ENCODE assay signal across 2 cellular contexts in the genomic region with DNA sequence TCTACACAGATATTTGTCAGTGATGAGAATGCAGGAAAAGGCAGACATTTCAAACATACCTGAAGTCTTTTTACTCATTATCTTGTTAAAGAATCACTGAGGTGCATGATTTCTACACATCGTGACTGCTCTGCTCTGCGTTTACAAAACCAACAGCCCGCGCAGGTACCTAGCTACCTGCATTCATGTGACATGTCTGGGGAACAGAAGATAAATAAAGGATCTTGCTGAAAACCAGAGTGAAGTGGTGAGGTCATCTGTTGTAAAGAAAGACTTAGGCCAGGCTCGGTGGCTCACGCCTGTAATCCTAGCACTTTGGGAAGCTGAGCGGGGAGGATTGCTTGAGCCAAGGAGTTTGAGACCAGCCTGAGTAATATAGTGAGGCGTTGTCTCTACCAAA.
TF ChIP-seq lines count a peak whose summit lies in the region.

No MANE protein-coding gene starts in this region.

TF ChIP-seq in GM23338, 12 proteins besides CTCF, POLR2A, EP300 and RAD21 (continues in another document):
- TF ChIP-seq ZNF331 (CRISPR knock-in tag; IDR thresholded peaks at IDR 0.05; ENCODE audit: low read depth) (no peak), POLR2AphosphoS5 (IDR thresholded peaks at IDR 0.05; ENCODE audit: low read depth) (no peak), EZH2phosphoT487 (IDR thresholded peaks at IDR 0.05; ENCODE audit: unreplicated experiment) (no peak), JUNB (IDR thresholded peaks at IDR 0.05; ENCODE audit: unreplicated experiment) (no peak), STAT1 (IDR thresholded peaks at IDR 0.05; ENCODE audit: unreplicated experiment) (no peak), CREB1 (CRISPR knock-in tag; IDR thresholded peaks at IDR 0.05; ENCODE audit: low read depth) (no peak), ZNF114 (CRISPR knock-in tag; IDR thresholded peaks at IDR 0.05) (no peak)
- TF ChIP-seq, protein P1, sequence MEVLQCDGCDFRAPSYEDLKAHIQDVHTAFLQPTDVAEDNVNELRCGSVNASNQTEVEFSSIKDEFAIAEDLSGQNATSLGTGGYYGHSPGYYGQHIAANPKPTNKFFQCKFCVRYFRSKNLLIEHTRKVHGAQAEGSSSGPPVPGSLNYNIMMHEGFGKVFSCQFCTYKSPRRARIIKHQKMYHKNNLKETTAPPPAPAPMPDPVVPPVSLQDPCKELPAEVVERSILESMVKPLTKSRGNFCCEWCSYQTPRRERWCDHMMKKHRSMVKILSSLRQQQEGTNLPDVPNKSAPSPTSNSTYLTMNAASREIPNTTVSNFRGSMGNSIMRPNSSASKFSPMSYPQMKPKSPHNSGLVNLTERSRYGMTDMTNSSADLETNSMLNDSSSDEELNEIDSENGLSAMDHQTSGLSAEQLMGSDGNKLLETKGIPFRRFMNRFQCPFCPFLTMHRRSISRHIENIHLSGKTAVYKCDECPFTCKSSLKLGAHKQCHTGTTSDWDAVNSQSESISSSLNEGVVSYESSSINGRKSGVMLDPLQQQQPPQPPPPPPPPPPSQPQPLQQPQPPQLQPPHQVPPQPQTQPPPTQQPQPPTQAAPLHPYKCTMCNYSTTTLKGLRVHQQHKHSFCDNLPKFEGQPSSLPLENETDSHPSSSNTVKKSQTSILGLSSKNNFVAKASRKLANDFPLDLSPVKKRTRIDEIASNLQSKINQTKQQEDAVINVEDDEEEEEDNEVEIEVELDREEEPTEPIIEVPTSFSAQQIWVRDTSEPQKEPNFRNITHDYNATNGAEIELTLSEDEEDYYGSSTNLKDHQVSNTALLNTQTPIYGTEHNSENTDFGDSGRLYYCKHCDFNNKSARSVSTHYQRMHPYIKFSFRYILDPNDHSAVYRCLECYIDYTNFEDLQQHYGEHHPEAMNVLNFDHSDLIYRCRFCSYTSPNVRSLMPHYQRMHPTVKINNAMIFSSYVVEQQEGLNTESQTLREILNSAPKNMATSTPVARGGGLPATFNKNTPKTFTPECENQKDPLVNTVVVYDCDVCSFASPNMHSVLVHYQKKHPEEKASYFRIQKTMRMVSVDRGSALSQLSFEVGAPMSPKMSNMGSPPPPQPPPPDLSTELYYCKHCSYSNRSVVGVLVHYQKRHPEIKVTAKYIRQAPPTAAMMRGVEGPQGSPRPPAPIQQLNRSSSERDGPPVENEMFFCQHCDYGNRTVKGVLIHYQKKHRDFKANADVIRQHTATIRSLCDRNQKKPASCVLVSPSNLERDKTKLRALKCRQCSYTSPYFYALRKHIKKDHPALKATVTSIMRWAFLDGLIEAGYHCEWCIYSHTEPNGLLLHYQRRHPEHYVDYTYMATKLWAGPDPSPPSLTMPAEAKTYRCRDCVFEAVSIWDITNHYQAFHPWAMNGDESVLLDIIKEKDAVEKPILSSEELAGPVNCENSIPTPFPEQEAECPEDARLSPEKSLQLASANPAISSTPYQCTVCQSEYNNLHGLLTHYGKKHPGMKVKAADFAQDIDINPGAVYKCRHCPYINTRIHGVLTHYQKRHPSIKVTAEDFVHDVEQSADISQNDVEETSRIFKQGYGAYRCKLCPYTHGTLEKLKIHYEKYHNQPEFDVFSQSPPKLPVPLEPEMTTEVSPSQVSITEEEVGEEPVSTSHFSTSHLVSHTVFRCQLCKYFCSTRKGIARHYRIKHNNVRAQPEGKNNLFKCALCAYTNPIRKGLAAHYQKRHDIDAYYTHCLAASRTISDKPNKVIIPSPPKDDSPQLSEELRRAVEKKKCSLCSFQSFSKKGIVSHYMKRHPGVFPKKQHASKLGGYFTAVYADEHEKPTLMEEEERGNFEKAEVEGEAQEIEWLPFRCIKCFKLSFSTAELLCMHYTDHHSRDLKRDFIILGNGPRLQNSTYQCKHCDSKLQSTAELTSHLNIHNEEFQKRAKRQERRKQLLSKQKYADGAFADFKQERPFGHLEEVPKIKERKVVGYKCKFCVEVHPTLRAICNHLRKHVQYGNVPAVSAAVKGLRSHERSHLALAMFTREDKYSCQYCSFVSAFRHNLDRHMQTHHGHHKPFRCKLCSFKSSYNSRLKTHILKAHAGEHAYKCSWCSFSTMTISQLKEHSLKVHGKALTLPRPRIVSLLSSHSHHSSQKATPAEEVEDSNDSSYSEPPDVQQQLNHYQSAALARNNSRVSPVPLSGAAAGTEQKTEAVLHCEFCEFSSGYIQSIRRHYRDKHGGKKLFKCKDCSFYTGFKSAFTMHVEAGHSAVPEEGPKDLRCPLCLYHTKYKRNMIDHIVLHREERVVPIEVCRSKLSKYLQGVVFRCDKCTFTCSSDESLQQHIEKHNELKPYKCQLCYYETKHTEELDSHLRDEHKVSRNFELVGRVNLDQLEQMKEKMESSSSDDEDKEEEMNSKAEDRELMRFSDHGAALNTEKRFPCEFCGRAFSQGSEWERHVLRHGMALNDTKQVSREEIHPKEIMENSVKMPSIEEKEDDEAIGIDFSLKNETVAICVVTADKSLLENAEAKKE (CRISPR knock-in tag; IDR thresholded peaks at IDR 0.05) = no peak
- TF ChIP-seq, protein P2, sequence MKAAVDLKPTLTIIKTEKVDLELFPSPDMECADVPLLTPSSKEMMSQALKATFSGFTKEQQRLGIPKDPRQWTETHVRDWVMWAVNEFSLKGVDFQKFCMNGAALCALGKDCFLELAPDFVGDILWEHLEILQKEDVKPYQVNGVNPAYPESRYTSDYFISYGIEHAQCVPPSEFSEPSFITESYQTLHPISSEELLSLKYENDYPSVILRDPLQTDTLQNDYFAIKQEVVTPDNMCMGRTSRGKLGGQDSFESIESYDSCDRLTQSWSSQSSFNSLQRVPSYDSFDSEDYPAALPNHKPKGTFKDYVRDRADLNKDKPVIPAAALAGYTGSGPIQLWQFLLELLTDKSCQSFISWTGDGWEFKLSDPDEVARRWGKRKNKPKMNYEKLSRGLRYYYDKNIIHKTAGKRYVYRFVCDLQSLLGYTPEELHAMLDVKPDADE (IDR thresholded peaks at IDR 0.05) = no peak
- TF ChIP-seq, protein P3, sequence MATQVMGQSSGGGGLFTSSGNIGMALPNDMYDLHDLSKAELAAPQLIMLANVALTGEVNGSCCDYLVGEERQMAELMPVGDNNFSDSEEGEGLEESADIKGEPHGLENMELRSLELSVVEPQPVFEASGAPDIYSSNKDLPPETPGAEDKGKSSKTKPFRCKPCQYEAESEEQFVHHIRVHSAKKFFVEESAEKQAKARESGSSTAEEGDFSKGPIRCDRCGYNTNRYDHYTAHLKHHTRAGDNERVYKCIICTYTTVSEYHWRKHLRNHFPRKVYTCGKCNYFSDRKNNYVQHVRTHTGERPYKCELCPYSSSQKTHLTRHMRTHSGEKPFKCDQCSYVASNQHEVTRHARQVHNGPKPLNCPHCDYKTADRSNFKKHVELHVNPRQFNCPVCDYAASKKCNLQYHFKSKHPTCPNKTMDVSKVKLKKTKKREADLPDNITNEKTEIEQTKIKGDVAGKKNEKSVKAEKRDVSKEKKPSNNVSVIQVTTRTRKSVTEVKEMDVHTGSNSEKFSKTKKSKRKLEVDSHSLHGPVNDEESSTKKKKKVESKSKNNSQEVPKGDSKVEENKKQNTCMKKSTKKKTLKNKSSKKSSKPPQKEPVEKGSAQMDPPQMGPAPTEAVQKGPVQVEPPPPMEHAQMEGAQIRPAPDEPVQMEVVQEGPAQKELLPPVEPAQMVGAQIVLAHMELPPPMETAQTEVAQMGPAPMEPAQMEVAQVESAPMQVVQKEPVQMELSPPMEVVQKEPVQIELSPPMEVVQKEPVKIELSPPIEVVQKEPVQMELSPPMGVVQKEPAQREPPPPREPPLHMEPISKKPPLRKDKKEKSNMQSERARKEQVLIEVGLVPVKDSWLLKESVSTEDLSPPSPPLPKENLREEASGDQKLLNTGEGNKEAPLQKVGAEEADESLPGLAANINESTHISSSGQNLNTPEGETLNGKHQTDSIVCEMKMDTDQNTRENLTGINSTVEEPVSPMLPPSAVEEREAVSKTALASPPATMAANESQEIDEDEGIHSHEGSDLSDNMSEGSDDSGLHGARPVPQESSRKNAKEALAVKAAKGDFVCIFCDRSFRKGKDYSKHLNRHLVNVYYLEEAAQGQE (IDR thresholded peaks at IDR 0.05; ENCODE audit: unreplicated experiment) = no peak

TF ChIP-seq in HepG2, 621 proteins besides CTCF, POLR2A, EP300 and RAD21:
- TF ChIP-seq CREB1 (IDR thresholded peaks at IDR 0.05) = no peak
- TF ChIP-seq CREB1 (CRISPR knock-in tag; IDR thresholded peaks at IDR 0.05) = no peak
- no peak for TF ChIP-seq PCBP1 (IDR thresholded peaks at IDR 0.05; ENCODE audit: borderline replicate concordance, low read depth, low read length)
- TF ChIP-seq RBAK (CRISPR knock-in tag; IDR thresholded peaks at IDR 0.05) = no peak
- TF ChIP-seq, protein P4, sequence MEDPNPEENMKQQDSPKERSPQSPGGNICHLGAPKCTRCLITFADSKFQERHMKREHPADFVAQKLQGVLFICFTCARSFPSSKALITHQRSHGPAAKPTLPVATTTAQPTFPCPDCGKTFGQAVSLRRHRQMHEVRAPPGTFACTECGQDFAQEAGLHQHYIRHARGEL (CRISPR knock-in tag; IDR thresholded peaks at IDR 0.05) = no peak
- TF ChIP-seq, protein P5, sequence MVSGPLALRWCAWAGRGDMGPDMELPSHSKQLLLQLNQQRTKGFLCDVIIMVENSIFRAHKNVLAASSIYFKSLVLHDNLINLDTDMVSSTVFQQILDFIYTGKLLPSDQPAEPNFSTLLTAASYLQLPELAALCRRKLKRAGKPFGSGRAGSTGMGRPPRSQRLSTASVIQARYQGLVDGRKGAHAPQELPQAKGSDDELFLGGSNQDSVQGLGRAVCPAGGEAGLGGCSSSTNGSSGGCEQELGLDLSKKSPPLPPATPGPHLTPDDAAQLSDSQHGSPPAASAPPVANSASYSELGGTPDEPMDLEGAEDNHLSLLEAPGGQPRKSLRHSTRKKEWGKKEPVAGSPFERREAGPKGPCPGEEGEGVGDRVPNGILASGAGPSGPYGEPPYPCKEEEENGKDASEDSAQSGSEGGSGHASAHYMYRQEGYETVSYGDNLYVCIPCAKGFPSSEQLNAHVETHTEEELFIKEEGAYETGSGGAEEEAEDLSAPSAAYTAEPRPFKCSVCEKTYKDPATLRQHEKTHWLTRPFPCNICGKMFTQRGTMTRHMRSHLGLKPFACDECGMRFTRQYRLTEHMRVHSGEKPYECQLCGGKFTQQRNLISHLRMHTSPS (CRISPR knock-in tag; IDR thresholded peaks at IDR 0.05; ENCODE audit: low read depth) = no peak
- no peak for TF ChIP-seq REPIN1 (CRISPR knock-in tag; IDR thresholded peaks at IDR 0.05; ENCODE audit: borderline replicate concordance, low read depth)
- TF ChIP-seq ZC3H13 (CRISPR knock-in tag; IDR thresholded peaks at IDR 0.05) = no peak
- no peak for TF ChIP-seq SRY (CRISPR knock-in tag; IDR thresholded peaks at IDR 0.05)
- TF ChIP-seq ISX (CRISPR knock-in tag; conservative IDR thresholded peaks at IDR 0.05) = no peak
- TF ChIP-seq AGO2 (optimal IDR thresholded peaks at IDR 0.05; ENCODE audit: low read depth, low read length) = no peak
- TF ChIP-seq, protein P6, sequence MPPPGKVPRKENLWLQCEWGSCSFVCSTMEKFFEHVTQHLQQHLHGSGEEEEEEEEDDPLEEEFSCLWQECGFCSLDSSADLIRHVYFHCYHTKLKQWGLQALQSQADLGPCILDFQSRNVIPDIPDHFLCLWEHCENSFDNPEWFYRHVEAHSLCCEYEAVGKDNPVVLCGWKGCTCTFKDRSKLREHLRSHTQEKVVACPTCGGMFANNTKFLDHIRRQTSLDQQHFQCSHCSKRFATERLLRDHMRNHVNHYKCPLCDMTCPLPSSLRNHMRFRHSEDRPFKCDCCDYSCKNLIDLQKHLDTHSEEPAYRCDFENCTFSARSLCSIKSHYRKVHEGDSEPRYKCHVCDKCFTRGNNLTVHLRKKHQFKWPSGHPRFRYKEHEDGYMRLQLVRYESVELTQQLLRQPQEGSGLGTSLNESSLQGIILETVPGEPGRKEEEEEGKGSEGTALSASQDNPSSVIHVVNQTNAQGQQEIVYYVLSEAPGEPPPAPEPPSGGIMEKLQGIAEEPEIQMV (CRISPR knock-in tag; IDR thresholded peaks at IDR 0.05; ENCODE audit: low read depth) = no peak
- no peak for TF ChIP-seq HNRNPL (IDR thresholded peaks at IDR 0.05; ENCODE audit: low read depth, low read length)
TF ChIP-seq in HepG2: peak in this region for 0.
